Comparison of ENCODE assay signal across 8 cellular contexts in genomic region chr16:87391324-87391949, GRCh38. TPM values are rescaled to one million over a fixed set of nuclear protein-coding genes. Genes with fewer than 3 reads are reported as not detected.
DNase-seq lines count a peak whose midpoint lies in the region; ATAC-seq and TF ChIP-seq lines count a peak whose summit lies in the region.

No MANE protein-coding gene starts in this region.

- TF ChIP-seq CTCF in Peyer's patch (IDR thresholded peaks at IDR 0.05): peak in 1 of 6 experiments; percentile 10

- H3K4me3 ChIP-seq in Peyer's patch: peak overlapping the region; percentile 74 to 97 (median 91)
- no peak overlapping the region for H3K4me3 ChIP-seq in endocrine pancreas (ENCODE audit: control insufficient read depth, insufficient read depth, low read length)

- peak; percentile 57 for DNase-seq in Ammon's horn (ENCODE audit: low spot score)
- DNase-seq in Peyer's patch: peak in 2 of 3 donors; percentile 76 to 80
- DNase-seq in mucosa of gallbladder (ENCODE audit: low spot score): peak; percentile 43
- no peak for DNase-seq in KG1 (lab: John Stamatoyannopoulos, UW)
- DNase-seq in A172 (ENCODE audit: low spot score): no peak

- H3K27me3 ChIP-seq in Peyer's patch: no peaks in the 10 kb centered on the region
- no peaks in the 10 kb centered on the region for H3K27me3 ChIP-seq in endocrine pancreas (ENCODE audit: control insufficient read depth, insufficient read depth, low read length)

- H3K27ac ChIP-seq in Peyer's patch: peak overlapping the region; percentile 95 to 100 (median 98)

- peaks cover 0 to 4% (median 0%) of the 10 kb centered on the region in 3 donors for H3K36me3 ChIP-seq in Peyer's patch
- H3K36me3 ChIP-seq in endocrine pancreas (ENCODE audit: control insufficient read depth, insufficient read depth, low read length): no peaks in the 10 kb centered on the region

- ATAC-seq in GM21447 (IDR thresholded peaks at IDR 0.05; ENCODE audit: unreplicated experiment) (peak; percentile 6), HG02973 (IDR thresholded peaks at IDR 0.05; ENCODE audit: unreplicated experiment) (no peak)

- H3K9ac ChIP-seq in endocrine pancreas (ENCODE audit: control insufficient read depth, insufficient read depth, low read length): peak overlapping the region; percentile 60

- TF ChIP-seq POLR2A in Peyer's patch (IDR thresholded peaks at IDR 0.05): no peak

- H3K9me3 ChIP-seq in Peyer's patch (no peaks in the 10 kb centered on the region), endocrine pancreas (ENCODE audit: control insufficient read depth, low read length) (no peaks in the 10 kb centered on the region)

- H3K4me1 ChIP-seq in Peyer's patch (peaks cover 0 to 42% (median 21%) of the 10 kb centered on the region in 4 donors), endocrine pancreas (ENCODE audit: control insufficient read depth, insufficient read depth, low read length) (peaks cover 7% of the 10 kb centered on the region)

RNA-seq across cellular contexts. Expression of gene MAP1LC3B, which starts 0.7 kb away (rescaled TPM):
- total RNA-seq in Peyer's patch (10 to 100 TPM; 38.0 to 50.6 (median 40.7) TPM), mucosa of gallbladder (55.9 TPM)
- total RNA-seq in A172 (2014; rRNA removed; shearing (Covaris generic)): 27.4 and 35.9 TPM in 2 replicates

RNA-seq across cellular contexts. Expression of gene FBXO31, which starts 7.9 kb away (rescaled TPM):
- total RNA-seq in Peyer's patch (100 to 1,000 TPM; 135 to 207 (median 191) TPM), mucosa of gallbladder (36.7 TPM)
- 18.4 and 19.8 TPM in 2 replicates for total RNA-seq in A172 (2014; rRNA removed; shearing (Covaris generic))

Comparison
In these comparisons a context has a peak if more than half of its experiments do, and no peak if none do; other contexts are left out.
1. DNase-seq: peak in Ammon's horn (single experiment), Peyer's patch (2 of 3) and mucosa of gallbladder (single experiment); none in KG1 (single experiment) and A172 (single experiment).